ENCODE assay signal across 3 cellular contexts in genomic region chr1:109027841-109028240, GRCh38.
TF ChIP-seq lines count a peak whose summit lies in the region.

No MANE protein-coding gene starts in this region.

TF ChIP-seq in SK-N-SH, 30 proteins besides CTCF, POLR2A, EP300 and RAD21:
- TF ChIP-seq RCOR1 (IDR thresholded peaks at IDR 0.05; ENCODE audit: low read length) (no peak), CHD2 (IDR thresholded peaks at IDR 0.05; ENCODE audit: low read length, partially characterized antibody) (no peak), SMC3 (IDR thresholded peaks at IDR 0.05; ENCODE audit: low read depth, low read length) (no peak), PBX3 (IDR thresholded peaks at IDR 0.05) (no peak), GABPA (IDR thresholded peaks at IDR 0.05; ENCODE audit: low read depth) (no peak), TEAD4 (IDR thresholded peaks at IDR 0.05; ENCODE audit: borderline replicate concordance, insufficient read depth) (no peak), SIN3A (IDR thresholded peaks at IDR 0.05; ENCODE audit: borderline replicate concordance, low read depth, low read length) (no peak), RXRA (IDR thresholded peaks at IDR 0.05; ENCODE audit: borderline replicate concordance, low read depth) (no peak), USF2 (IDR thresholded peaks at IDR 0.05; ENCODE audit: borderline replicate concordance, low read depth, low read length) (no peak), FOSL2 (IDR thresholded peaks at IDR 0.05; ENCODE audit: borderline replicate concordance, low read depth) (no peak), TAF1 (IDR thresholded peaks at IDR 0.05; ENCODE audit: borderline replicate concordance, low read depth, low read length) (no peak), ZBTB33 (IDR thresholded peaks at IDR 0.05; ENCODE audit: borderline replicate concordance, low read depth) (no peak), MAX (IDR thresholded peaks at IDR 0.05; ENCODE audit: low read depth) (no peak), YY1 (IDR thresholded peaks at IDR 0.05; ENCODE audit: low read depth) (no peak), USF1 (IDR thresholded peaks at IDR 0.05; ENCODE audit: borderline replicate concordance, low read depth) (no peak), FOXM1 (IDR thresholded peaks at IDR 0.05; ENCODE audit: low read depth) (no peak), RFX5 (IDR thresholded peaks at IDR 0.05; ENCODE audit: low read length) (no peak), ELF1 (IDR thresholded peaks at IDR 0.05) (no peak)

TF ChIP-seq in SK-N-SH treated with all-trans-retinoic acid at 6 μM for 48 hours, 23 proteins besides CTCF, POLR2A, EP300 and RAD21:
- TF ChIP-seq ZC3H10 (CRISPR knock-in tag; IDR thresholded peaks at IDR 0.05) (no peak), ZFP30 (CRISPR knock-in tag; IDR thresholded peaks at IDR 0.05) (no peak), OSR1 (CRISPR knock-in tag; IDR thresholded peaks at IDR 0.05) (no peak), SNAI2 (CRISPR knock-in tag; IDR thresholded peaks at IDR 0.05) (no peak), ARNTL (CRISPR knock-in tag; IDR thresholded peaks at IDR 0.05; ENCODE audit: borderline replicate concordance, low read depth) (no peak), ZNF8 (CRISPR knock-in tag; IDR thresholded peaks at IDR 0.05) (no peak), ISL1 (CRISPR knock-in tag; IDR thresholded peaks at IDR 0.05) (no peak)

TF ChIP-seq in IMR-90, 13 proteins besides CTCF, POLR2A, EP300 and RAD21:
- TF ChIP-seq RCOR1 (IDR thresholded peaks at IDR 0.05; ENCODE audit: insufficient replicate concordance, low read length) (no peak), MXI1 (IDR thresholded peaks at IDR 0.05; ENCODE audit: borderline replicate concordance, low read depth, low read length) (no peak), RFX5 (IDR thresholded peaks at IDR 0.05; ENCODE audit: low read depth, low read length) (no peak), BHLHE40 (IDR thresholded peaks at IDR 0.05; ENCODE audit: low read depth, low read length) (no peak), MAZ (IDR thresholded peaks at IDR 0.05; ENCODE audit: borderline replicate concordance, low read depth, low read length) (no peak), ELK1 (IDR thresholded peaks at IDR 0.05; ENCODE audit: borderline replicate concordance, low read depth, low read length) (no peak), NFE2L2 (IDR thresholded peaks at IDR 0.05; ENCODE audit: low read depth, low read length) (no peak), CEBPB (IDR thresholded peaks at IDR 0.05; ENCODE audit: low read depth, low read length) (no peak), SMC3 (IDR thresholded peaks at IDR 0.05; ENCODE audit: low read depth, low read length) (no peak), FOS (IDR thresholded peaks at IDR 0.05; ENCODE audit: low read depth, low read length) (no peak), CHD1 (IDR thresholded peaks at IDR 0.05; ENCODE audit: low read depth, low read length) (no peak), MAFK (IDR thresholded peaks at IDR 0.05; ENCODE audit: low read depth, low read length) (no peak), USF2 (IDR thresholded peaks at IDR 0.05; ENCODE audit: low read depth, low read length) (no peak)
